ENCODE assay signal across 18 cellular contexts in genomic region chr2:216281316-216281715, GRCh38.
"Had no signal": no experiment of that assay in that cellular context is flagged by ENCODE, and none has a peak within 500 bp of the region (broad histone marks: within the 10 kb centered on the region; RNA-seq: fewer than 3 reads in every experiment).

No MANE protein-coding gene starts in this region.

- H3K4me3 ChIP-seq: adrenal gland, esophagus muscularis mucosa, left ventricle myocardium inferior, ovary, spleen, testis, upper lobe of left lung had no signal

- H3K27me3 ChIP-seq: adrenal gland, ovary, testis, upper lobe of left lung had no signal

- DNase-seq: activated CD4-positive, alpha-beta memory T cell treated with anti-CD3 and anti-CD28 coated beads for 36 hours; activated CD4-positive, alpha-beta T cell treated with anti-CD3 and anti-CD28 coated beads for 36 hours; activated effector memory CD4-positive, alpha-beta T cell treated with anti-CD3 and anti-CD28 coated beads, Interleukin-2, amount 50 U/mL, for 16 hours; activated T-cell treated with anti-CD3 and anti-CD28 coated beads, Interleukin-2, amount 50 U/mL, for 48 hours; adrenal gland; hippocampal formation; kidney; left ventricle myocardium inferior; ovary; spleen; stimulated activated naive CD8-positive, alpha-beta T cell treated with anti-CD3 and anti-CD28 coated beads, Interleukin-15, amount 100 ng/mL, for 72 hours; testis; upper lobe of left lung had no signal

- H3K27ac Mint-ChIP-seq: activated CD4-positive, alpha-beta memory T cell treated with anti-CD3 and anti-CD28 coated beads for 36 hours; activated CD4-positive, alpha-beta T cell treated with anti-CD3 and anti-CD28 coated beads for 36 hours; activated naive CD4-positive, alpha-beta T cell treated with anti-CD3 and anti-CD28 coated beads, Interleukin-2, amount 50 U/mL, for 24 hours; stimulated activated naive CD8-positive, alpha-beta T cell treated with anti-CD3 and anti-CD28 coated beads, Interleukin-15, amount 100 ng/mL, for 72 hours had no signal

- H3K9me3 Mint-ChIP-seq: activated CD4-positive, alpha-beta memory T cell treated with anti-CD3 and anti-CD28 coated beads for 36 hours; activated naive CD4-positive, alpha-beta T cell treated with anti-CD3 and anti-CD28 coated beads, Interleukin-2, amount 50 U/mL, for 24 hours; nephron; stimulated activated naive CD8-positive, alpha-beta T cell treated with anti-CD3 and anti-CD28 coated beads, Interleukin-15, amount 100 ng/mL, for 72 hours had no signal

- H3K27ac ChIP-seq: adrenal gland, esophagus muscularis mucosa, left ventricle myocardium inferior, ovary, spleen, testis, upper lobe of left lung, VCaP had no signal

- H3K9me3 ChIP-seq: adrenal gland, esophagus muscularis mucosa, left ventricle myocardium inferior, ovary, spleen, testis, upper lobe of left lung had no signal

- H3K27me3 Mint-ChIP-seq: activated CD4-positive, alpha-beta memory T cell treated with anti-CD3 and anti-CD28 coated beads for 36 hours; activated CD4-positive, alpha-beta T cell treated with anti-CD3 and anti-CD28 coated beads for 36 hours; activated naive CD4-positive, alpha-beta T cell treated with anti-CD3 and anti-CD28 coated beads, Interleukin-2, amount 50 U/mL, for 24 hours; stimulated activated naive CD8-positive, alpha-beta T cell treated with anti-CD3 and anti-CD28 coated beads, Interleukin-15, amount 100 ng/mL, for 72 hours had no signal

- H3K4me1 Mint-ChIP-seq: activated CD4-positive, alpha-beta T cell treated with anti-CD3 and anti-CD28 coated beads for 36 hours; activated naive CD4-positive, alpha-beta T cell treated with anti-CD3 and anti-CD28 coated beads, Interleukin-2, amount 50 U/mL, for 24 hours; stimulated activated naive CD8-positive, alpha-beta T cell treated with anti-CD3 and anti-CD28 coated beads, Interleukin-15, amount 100 ng/mL, for 72 hours had no signal

- H3K4me1 ChIP-seq: adrenal gland, spleen, testis, upper lobe of left lung had no signal

- ATAC-seq: activated CD4-positive, alpha-beta T cell treated with anti-CD3 and anti-CD28 coated beads for 36 hours; sciatic nerve; stimulated activated naive CD8-positive, alpha-beta T cell treated with anti-CD3 and anti-CD28 coated beads, Interleukin-15, amount 100 ng/mL, for 72 hours had no signal

- H3K4me3 Mint-ChIP-seq: activated CD4-positive, alpha-beta memory T cell treated with anti-CD3 and anti-CD28 coated beads for 36 hours; activated CD4-positive, alpha-beta T cell treated with anti-CD3 and anti-CD28 coated beads for 36 hours; activated naive CD4-positive, alpha-beta T cell treated with anti-CD3 and anti-CD28 coated beads, Interleukin-2, amount 50 U/mL, for 24 hours; nephron; stimulated activated naive CD8-positive, alpha-beta T cell treated with anti-CD3 and anti-CD28 coated beads, Interleukin-15, amount 100 ng/mL, for 72 hours had no signal

- H3K36me3 Mint-ChIP-seq: activated CD4-positive, alpha-beta memory T cell treated with anti-CD3 and anti-CD28 coated beads for 36 hours; activated naive CD4-positive, alpha-beta T cell treated with anti-CD3 and anti-CD28 coated beads, Interleukin-2, amount 50 U/mL, for 24 hours had no signal

- H3K36me3 ChIP-seq: adrenal gland, esophagus muscularis mucosa, left ventricle myocardium inferior, ovary, spleen, upper lobe of left lung had no signal
